ENCODE assay signal across 11 cellular contexts in genomic region chr20:51510169-51510568, GRCh38. TPM values are rescaled to one million over a fixed set of nuclear protein-coding genes. Genes with fewer than 3 reads are reported as not detected.
DNase-seq lines count a peak whose midpoint lies in the region; ATAC-seq and TF ChIP-seq lines count a peak whose summit lies in the region.
"Had no signal": no experiment of that assay in that cellular context is flagged by ENCODE, and none has a peak within 500 bp of the region (broad histone marks: within the 10 kb centered on the region; RNA-seq: fewer than 3 reads in every experiment).

No MANE protein-coding gene starts in this region.

- no peaks in the 10 kb centered on the region for H3K9me3 ChIP-seq in T-helper 17 cell (ENCODE audit: control insufficient read depth, low read length, poor library complexity, severe bottlenecking)

- H3K9me3 Mint-ChIP-seq in natural killer cell (no peaks in the 10 kb centered on the region), immature natural killer cell (no peaks in the 10 kb centered on the region)
- no peaks in the 10 kb centered on the region for H3K9me3 Mint-ChIP-seq in natural killer cell treated with Interleukin-12 subunit alpha and Interleukin-12 subunit beta and Interleukin-15 and Interleukin-18, amount 100 ng/mL, for 72 hours
- H3K9me3 Mint-ChIP-seq: CD14-positive monocyte had no signal

- H3K36me3 Mint-ChIP-seq in natural killer cell (peaks cover 7% of the 10 kb centered on the region), T-helper 17 cell (ENCODE audit: low read depth) (peaks cover 20% of the 10 kb centered on the region), immature natural killer cell (peaks cover 36 to 59% (median 56%) of the 10 kb centered on the region in 3 donors)
- H3K36me3 Mint-ChIP-seq in natural killer cell treated with Interleukin-12 subunit alpha and Interleukin-12 subunit beta and Interleukin-15 and Interleukin-18, amount 100 ng/mL, for 72 hours, result peaks cover 37% of the 10 kb centered on the region

- H3K4me1 Mint-ChIP-seq in natural killer cell (peaks cover 91 to 99% of the 10 kb centered on the region in 2 donors), T-helper 17 cell (peaks cover 49% of the 10 kb centered on the region), immature natural killer cell (peaks cover 98 to 100% of the 10 kb centered on the region in 2 donors)
- peaks cover 82 to 86% of the 10 kb centered on the region in 2 donors for H3K4me1 Mint-ChIP-seq in natural killer cell treated with Interleukin-12 subunit alpha and Interleukin-12 subunit beta and Interleukin-15 and Interleukin-18, amount 100 ng/mL, for 72 hours (ENCODE audit: low read depth in 2 of 2)
- H3K4me1 Mint-ChIP-seq: CD14-positive monocyte had no signal

- H3K27ac Mint-ChIP-seq in natural killer cell (peak overlapping the region; percentile 82 to 95), T-helper 17 cell (peak overlapping the region; percentile 85), immature natural killer cell (peak overlapping the region; percentile 91 to 100 (median 98))
- peak overlapping the region in 1 of 2 donors; percentile 91 for H3K27ac Mint-ChIP-seq in natural killer cell treated with Interleukin-12 subunit alpha and Interleukin-12 subunit beta and Interleukin-15 and Interleukin-18, amount 100 ng/mL, for 72 hours
- H3K27ac Mint-ChIP-seq: CD14-positive monocyte had no signal

- peak; percentile 20 for DNase-seq in NCI-H2029 (lab: John Stamatoyannopoulos, UW)
- DNase-seq in NCI-H2029 treated with DMSO at 0.1 percent for 48 hours (lab: John Stamatoyannopoulos, UW), result no peak
- no peak for DNase-seq in natural killer cell
- no peak for DNase-seq in natural killer cell treated with Interleukin-12 subunit alpha and Interleukin-12 subunit beta and Interleukin-15 and Interleukin-18, amount 100 ng/mL, for 72 hours (ENCODE audit: low spot score)
- DNase-seq in T-helper 17 cell, result no peak
- no peak for DNase-seq in immature natural killer cell
- no peak for DNase-seq in H4 (ENCODE audit: low spot score)
- DNase-seq: Calu3, DMS 273 treated with DMSO at 0.1 percent for 48 hours had no signal

- H3K27me3 Mint-ChIP-seq in natural killer cell (ENCODE audit: low read depth in 2 of 2) (no peaks in the 10 kb centered on the region), T-helper 17 cell (no peaks in the 10 kb centered on the region), immature natural killer cell (ENCODE audit: low read depth in 3 of 3) (peaks cover 7 to 11% (median 10%) of the 10 kb centered on the region in 3 donors)
- H3K27me3 Mint-ChIP-seq in natural killer cell treated with Interleukin-12 subunit alpha and Interleukin-12 subunit beta and Interleukin-15 and Interleukin-18, amount 100 ng/mL, for 72 hours, result no peaks in the 10 kb centered on the region

- H3K4me3 Mint-ChIP-seq in natural killer cell (no peak overlapping the region), T-helper 17 cell (no peak overlapping the region), immature natural killer cell (peak overlapping the region in 1 of 5 donors; percentile 26)
- H3K4me3 Mint-ChIP-seq in natural killer cell treated with Interleukin-12 subunit alpha and Interleukin-12 subunit beta and Interleukin-15 and Interleukin-18, amount 100 ng/mL, for 72 hours, result no peak overlapping the region
- H3K4me3 Mint-ChIP-seq: CD14-positive monocyte had no signal

- intact Hi-C loops in natural killer cell (cut with micrococcal nuclease), result no loop called here

- no peak for TF ChIP-seq CTCF in natural killer cell (IDR thresholded peaks at IDR 0.05)

- ATAC-seq in natural killer cell (no peak), T-helper 17 cell (no peak), HG02642 (IDR thresholded peaks at IDR 0.05; ENCODE audit: poor library complexity, unreplicated experiment) (no peak)
- ATAC-seq in natural killer cell treated with Interleukin-12 subunit alpha and Interleukin-12 subunit beta and Interleukin-15 and Interleukin-18, amount 100 ng/mL, for 72 hours, result no peak

RNA-seq across cellular contexts. Expression of gene NFATC2, which starts 32.4 kb away (rescaled TPM):
- total RNA-seq in natural killer cell (100 to 1,000 TPM; 141 to 195 (median 160) TPM), T-helper 17 cell (10 to 100 TPM; 51.0 to 58.7 TPM)
- 10 to 100 TPM; 83.3 to 97.1 TPM for total RNA-seq in natural killer cell treated with Interleukin-12 subunit alpha and Interleukin-12 subunit beta and Interleukin-15 and Interleukin-18, amount 100 ng/mL, for 72 hours
- polyA plus RNA-seq in immature natural killer cell, result 100 to 1,000 TPM in 1 of 3 donors, 10 to 100 TPM in 2; 14.5 to 101 (median 21.3) TPM
- 0.08 and 0.23 TPM in 2 replicates for total RNA-seq in H4 (2014; rRNA removed; shearing (Covaris generic))

Comparison
In these comparisons a context has a peak if more than half of its experiments do, and no peak if none do; other contexts are left out.
1. RNA of gene NFATC2, which starts 32.4 kb away (total RNA-seq): 141 to 195 TPM in natural killer cell, 83.3 to 97.1 TPM in natural killer cell treated with Interleukin-12 subunit alpha and Interleukin-12 subunit beta and Interleukin-15 and Interleukin-18, amount 100 ng/mL, for 72 hours and 51.0 to 58.7 TPM in T-helper 17 cell; 0.08 to 0.23 TPM in H4; every median in the first group is over 10 times any median in the second.